ENCODE assay signal across 25 cellular contexts in genomic region chr3:42527368-42527917, GRCh38. TPM values are rescaled to one million over a fixed set of nuclear protein-coding genes. Genes with fewer than 3 reads are reported as not detected.
DNase-seq lines count a peak whose midpoint lies in the region; ATAC-seq and TF ChIP-seq lines count a peak whose summit lies in the region.
"Had no signal": no experiment of that assay in that cellular context is flagged by ENCODE, and none has a peak within 500 bp of the region (broad histone marks: within the 10 kb centered on the region; RNA-seq: fewer than 3 reads in every experiment).

No MANE protein-coding gene starts in this region.

- no peak overlapping the region for H3K4me3 ChIP-seq in CD8-positive, alpha-beta memory T cell (ENCODE audit: low read length)
- H3K4me3 ChIP-seq in osteoblast (ENCODE audit: insufficient read depth, low read length), result no peak overlapping the region
- H3K4me3 ChIP-seq: left lung, right atrium auricular region, SK-N-MC, stomach, tibial artery had no signal

- no peak for TF ChIP-seq CTCF in osteoblast (IDR thresholded peaks at IDR 0.05; ENCODE audit: extremely low read depth, low read depth, low read length)

- H3K4me3 Mint-ChIP-seq in activated naive CD4-positive, alpha-beta T cell treated with anti-CD3 and anti-CD28 coated beads, Interleukin-2, amount 10 ng/mL, durations not matched to agents 7 days and 5 days, result no peak overlapping the region
- peak overlapping the region in 4 of 7 donors; percentile 23 to 63 (median 53) for H3K4me3 Mint-ChIP-seq in CD8-positive, alpha-beta memory T cell
- H3K4me3 Mint-ChIP-seq in activated T-helper 17 cell treated with anti-CD3 and anti-CD28 coated beads, Interleukin-2, amount 50 U/mL, for 72 hours, result peak overlapping the region; percentile 69
- H3K4me3 Mint-ChIP-seq: nephron had no signal

- H3K36me3 ChIP-seq in CD8-positive, alpha-beta memory T cell (ENCODE audit: insufficient read depth, low read length), result no peaks in the 10 kb centered on the region
- H3K36me3 ChIP-seq in osteoblast (ENCODE audit: insufficient read depth, low read length), result no peaks in the 10 kb centered on the region
- H3K36me3 ChIP-seq: right atrium auricular region, WERI-Rb-1 had no signal

- no peaks in the 10 kb centered on the region for H3K79me2 ChIP-seq in osteoblast (ENCODE audit: insufficient read depth, low read length)
- H3K79me2 ChIP-seq: parathyroid adenoma had no signal

- DNase-seq in activated naive CD4-positive, alpha-beta T cell treated with anti-CD3 and anti-CD28 coated beads, Interleukin-2, amount 10 ng/mL, durations not matched to agents 7 days and 5 days, result no peak
- DNase-seq in activated naive CD4-positive, alpha-beta T cell (lab: John Stamatoyannopoulos, UW), result no peak
- no peak for DNase-seq in CD8-positive, alpha-beta memory T cell
- peak; percentile 75 for DNase-seq in osteoblast (ENCODE audit: insufficient read length, low spot score, missing footprints)
- DNase-seq in NCI-H82 (lab: John Stamatoyannopoulos, UW), result no peak
- DNase-seq in DMS153 (lab: John Stamatoyannopoulos, UW), result no peak
- DNase-seq in EL, result no peak
- DNase-seq: DMS 273 treated with DMSO at 0.1 percent for 48 hours; foreskin fibroblast; NCI-H1048; NCI-H187; NCI-H69; stimulated activated CD4-positive, alpha-beta T cell treated with anti-CD3 and anti-CD28 coated beads, Interleukin-4, amount 100 ng/mL, for 4 hours; stomach; T-helper 9 cell; tibial artery; WERI-Rb-1 had no signal

- peak overlapping the region; percentile 90 for H3K27ac Mint-ChIP-seq in activated naive CD4-positive, alpha-beta T cell treated with anti-CD3 and anti-CD28 coated beads, Interleukin-2, amount 10 ng/mL, durations not matched to agents 7 days and 5 days
- H3K27ac Mint-ChIP-seq in CD8-positive, alpha-beta memory T cell, result peak overlapping the region; percentile 63 to 94 (median 90)
- H3K27ac Mint-ChIP-seq in activated T-helper 17 cell treated with anti-CD3 and anti-CD28 coated beads, Interleukin-2, amount 50 U/mL, for 72 hours, result peak overlapping the region; percentile 94
- H3K27ac Mint-ChIP-seq: nephron had no signal

- H3K27me3 ChIP-seq in CD8-positive, alpha-beta memory T cell (ENCODE audit: insufficient read depth, low read length, poor library complexity, severe bottlenecking), result no peaks in the 10 kb centered on the region
- H3K27me3 ChIP-seq in osteoblast (ENCODE audit: insufficient read depth, low read length), result no peaks in the 10 kb centered on the region
- H3K27me3 ChIP-seq: left lung, right atrium auricular region, stomach, tibial artery had no signal

- no peak overlapping the region for H3K27ac ChIP-seq in CD8-positive, alpha-beta memory T cell (ENCODE audit: low read depth, low read length)
- H3K27ac ChIP-seq in osteoblast (ENCODE audit: low read depth, low read length), result no peak overlapping the region
- H3K27ac ChIP-seq: C4-2B, parathyroid adenoma, right atrium auricular region, SK-N-MC, stomach, tibial artery, WERI-Rb-1 had no signal

- H3K9me3 ChIP-seq in CD8-positive, alpha-beta memory T cell (ENCODE audit: low read length), result no peaks in the 10 kb centered on the region
- H3K9me3 ChIP-seq in osteoblast (ENCODE audit: low read depth, low read length), result no peaks in the 10 kb centered on the region
- H3K9me3 ChIP-seq: left lung, right atrium auricular region, stomach, tibial artery had no signal

- H3K27me3 Mint-ChIP-seq in activated naive CD4-positive, alpha-beta T cell treated with anti-CD3 and anti-CD28 coated beads, Interleukin-2, amount 10 ng/mL, durations not matched to agents 7 days and 5 days, result no peaks in the 10 kb centered on the region
- H3K27me3 Mint-ChIP-seq in CD8-positive, alpha-beta memory T cell, result no peaks in the 10 kb centered on the region
- H3K27me3 Mint-ChIP-seq in activated T-helper 17 cell treated with anti-CD3 and anti-CD28 coated beads, Interleukin-2, amount 50 U/mL, for 72 hours, result no peaks in the 10 kb centered on the region

- peaks cover 80% of the 10 kb centered on the region for H3K4me1 Mint-ChIP-seq in activated naive CD4-positive, alpha-beta T cell treated with anti-CD3 and anti-CD28 coated beads, Interleukin-2, amount 10 ng/mL, durations not matched to agents 7 days and 5 days
- peaks cover 59 to 77% (median 75%) of the 10 kb centered on the region in 3 donors for H3K4me1 Mint-ChIP-seq in CD8-positive, alpha-beta memory T cell
- peaks cover 41% of the 10 kb centered on the region for H3K4me1 Mint-ChIP-seq in activated T-helper 17 cell treated with anti-CD3 and anti-CD28 coated beads, Interleukin-2, amount 50 U/mL, for 72 hours
- H3K4me1 Mint-ChIP-seq: nephron had no signal

- no peaks in the 10 kb centered on the region for H3K9me3 Mint-ChIP-seq in activated naive CD4-positive, alpha-beta T cell treated with anti-CD3 and anti-CD28 coated beads, Interleukin-2, amount 10 ng/mL, durations not matched to agents 7 days and 5 days
- no peaks in the 10 kb centered on the region for H3K9me3 Mint-ChIP-seq in CD8-positive, alpha-beta memory T cell
- no peaks in the 10 kb centered on the region for H3K9me3 Mint-ChIP-seq in activated T-helper 17 cell treated with anti-CD3 and anti-CD28 coated beads, Interleukin-2, amount 50 U/mL, for 72 hours
- H3K9me3 Mint-ChIP-seq: nephron had no signal

- H4K20me1 ChIP-seq in osteoblast (ENCODE audit: insufficient read depth, low read length), result no peaks in the 10 kb centered on the region

- H3K4me1 ChIP-seq in CD8-positive, alpha-beta memory T cell (ENCODE audit: insufficient read depth, low read length), result peaks cover 68% of the 10 kb centered on the region
- no peaks in the 10 kb centered on the region for H3K4me1 ChIP-seq in osteoblast (ENCODE audit: insufficient read depth, low read length)
- H3K4me1 ChIP-seq: parathyroid adenoma, stomach, tibial artery had no signal

- CTCF ChIA-PET in activated naive CD4-positive, alpha-beta T cell treated with anti-CD3 and anti-CD28 coated beads, Interleukin-2, amount 10 ng/mL, durations not matched to agents 7 days and 5 days (lab: Charles Lee), result interaction anchor here (1.1 to 11.6 kb wide), 6 partner anchors 9 to 25 kb away, joined by 3 to 98 read pairs (median 6); partner anchors contain the start of gene VIPR1
- CTCF ChIA-PET in CD8-positive, alpha-beta memory T cell (lab: Charles Lee), result interaction anchor here (1.2 to 3.4 kb wide), 4 partner anchors 9 to 26 kb away, joined by 3 to 16 read pairs (median 5); partner anchors contain the start of gene VIPR1

- POLR2A ChIA-PET in CD8-positive, alpha-beta memory T cell (lab: Charles Lee), result no interaction called here

- ATAC-seq in activated T-helper 17 cell treated with anti-CD3 and anti-CD28 coated beads, Interleukin-2, amount 50 U/mL, for 72 hours (replicated peaks), result no peak
- ATAC-seq: left lung had no signal

- no peak overlapping the region for H2AFZ ChIP-seq in osteoblast (ENCODE audit: low read length)
- H2AFZ ChIP-seq: parathyroid adenoma had no signal

- peaks cover 61% of the 10 kb centered on the region for H3K36me3 Mint-ChIP-seq in activated naive CD4-positive, alpha-beta T cell treated with anti-CD3 and anti-CD28 coated beads, Interleukin-2, amount 10 ng/mL, durations not matched to agents 7 days and 5 days
- peaks cover 13 to 23% (median 22%) of the 10 kb centered on the region in 3 donors for H3K36me3 Mint-ChIP-seq in CD8-positive, alpha-beta memory T cell
- H3K36me3 Mint-ChIP-seq in activated T-helper 17 cell treated with anti-CD3 and anti-CD28 coated beads, Interleukin-2, amount 50 U/mL, for 72 hours (ENCODE audit: low read depth), result no peaks in the 10 kb centered on the region

- H3K4me2 ChIP-seq in osteoblast (ENCODE audit: insufficient read depth, low read length), result no peak overlapping the region

RNA-seq across cellular contexts. Expression of gene VIPR1, which starts 25.0 kb away (rescaled TPM):
- total RNA-seq in CD8-positive, alpha-beta memory T cell, result 1 to 10 TPM; 5.4 to 5.9 TPM
- polyA plus RNA-seq in CD8-positive, alpha-beta memory T cell, result 12.7 TPM
- 10 to 100 TPM in 1 of 2 donors, 1 to 10 TPM in 1; 1.9 to 12.1 TPM for total RNA-seq in activated T-helper 17 cell treated with anti-CD3 and anti-CD28 coated beads, Interleukin-2, amount 50 U/mL, for 72 hours
- total RNA-seq in osteoblast, result not detected in 2 replicates
- polyA plus RNA-seq: AG04450 had no signal

RNA-seq across cellular contexts. Expression of gene SEC22C, which starts 54.3 kb away (rescaled TPM):
- total RNA-seq in CD8-positive, alpha-beta memory T cell, result 10 to 100 TPM; 52.6 to 53.6 TPM
- polyA plus RNA-seq in CD8-positive, alpha-beta memory T cell, result 45.5 TPM
- 10 to 100 TPM; 32.3 to 46.9 TPM for total RNA-seq in activated T-helper 17 cell treated with anti-CD3 and anti-CD28 coated beads, Interleukin-2, amount 50 U/mL, for 72 hours
- total RNA-seq in osteoblast, result 60.1 and 62.2 TPM in 2 replicates
